34 cellular contexts compared by ENCODE assay signal in the genomic region with DNA sequence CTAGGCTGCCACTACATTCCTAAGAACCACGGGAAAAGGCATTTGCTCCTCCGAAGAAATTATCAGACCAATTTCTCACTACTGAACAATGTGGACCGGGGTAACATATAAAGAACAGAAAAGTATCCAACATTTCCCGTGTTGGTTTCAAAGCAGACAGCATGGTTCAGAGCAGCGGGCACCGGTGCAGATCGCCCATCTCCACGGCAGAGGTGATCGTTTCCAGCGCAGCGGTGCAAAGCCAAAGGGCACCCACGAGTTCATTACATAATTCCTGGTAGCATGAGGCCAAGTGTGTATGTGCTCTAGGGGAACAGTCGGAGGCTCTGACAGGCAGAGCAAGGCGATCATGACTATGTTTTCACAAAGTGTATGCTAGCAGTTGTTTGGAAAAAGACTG. TPM values are rescaled to one million over a fixed set of nuclear protein-coding genes. Genes with fewer than 3 reads are reported as not detected.
"Had no signal": no experiment of that assay in that cellular context is flagged by ENCODE, and none has a peak within 500 bp of the region (broad histone marks: within the 10 kb centered on the region; RNA-seq: fewer than 3 reads in every experiment).

No MANE protein-coding gene starts in this region.

- FAIRE-seq: islet of Langerhans, kidney, urothelium cell line had no signal

- H3K36me3 Mint-ChIP-seq: mesothelial cell of epicardium, naive B cell, natural killer cell had no signal

- H3K4me2 ChIP-seq: smooth muscle cell had no signal

- H3K27me3 ChIP-seq: heart left ventricle, left lung, neutrophil, ovary, right atrium auricular region, right lobe of liver, suprapubic skin, tibial artery, upper lobe of right lung had no signal

- H3K4me3 Mint-ChIP-seq: immature natural killer cell; mesothelial cell of epicardium; naive B cell; natural killer cell; stimulated activated naive CD8-positive, alpha-beta T cell treated with anti-CD3 and anti-CD28 coated beads, Interleukin-15, Interleukin-2, amounts not matched to agents 100 ng/mL and 50 ng/mL, for 24 hours had no signal

- H3K27ac Mint-ChIP-seq: immature natural killer cell; mesothelial cell of epicardium; naive B cell; natural killer cell; progenitor cell of endocrine pancreas; stimulated activated naive CD8-positive, alpha-beta T cell treated with anti-CD3 and anti-CD28 coated beads, Interleukin-15, Interleukin-2, amounts not matched to agents 100 ng/mL and 50 ng/mL, for 24 hours had no signal

- H3K4me1 Mint-ChIP-seq: immature natural killer cell, mesothelial cell of epicardium, naive B cell, natural killer cell had no signal

- H3K4me3 ChIP-seq: heart left ventricle, left lung, lower lobe of right lung, ovary, right atrium auricular region, right lobe of liver, smooth muscle cell, suprapubic skin, tibial artery, upper lobe of right lung had no signal

- ATAC-seq: heart left ventricle, left colon, left lung, lower lobe of right lung, natural killer cell, right lobe of liver, upper lobe of right lung had no signal

- DNase-seq: heart left ventricle; hypothalamus; immature natural killer cell; kidney; left colon; left lung; lower lobe of right lung; mammary epithelial cell; mesenchymal stem cell; naive B cell; natural killer cell; occipital lobe; ovary; right lobe of liver; stimulated activated CD4-positive, alpha-beta T cell treated with anti-CD3 and anti-CD28 coated beads, Interleukin-1b, Interleukin-23, amount 100 ng/mL, for 48 hours; stimulated activated CD4-positive, alpha-beta T cell treated with anti-CD3 and anti-CD28 coated beads, Interleukin-4, amount 100 ng/mL, for 1 hour; stimulated activated naive CD4-positive, alpha-beta T cell; tibial artery; trophoblast cell; upper lobe of right lung had no signal

- H3K4me1 ChIP-seq: heart left ventricle, left lung, lower lobe of right lung, right atrium auricular region, right lobe of liver, suprapubic skin, tibial artery, upper lobe of right lung had no signal

- H3K27me3 Mint-ChIP-seq: naive B cell; progenitor cell of endocrine pancreas; stimulated activated naive CD8-positive, alpha-beta T cell treated with anti-CD3 and anti-CD28 coated beads, Interleukin-15, Interleukin-2, amounts not matched to agents 100 ng/mL and 50 ng/mL, for 24 hours had no signal

- H3K9me3 ChIP-seq: heart left ventricle, left lung, lower lobe of right lung, neutrophil, ovary, right atrium auricular region, right lobe of liver, suprapubic skin, thoracic aorta, tibial artery, upper lobe of right lung had no signal

- H3K9me3 Mint-ChIP-seq: immature natural killer cell; natural killer cell; stimulated activated naive CD8-positive, alpha-beta T cell treated with anti-CD3 and anti-CD28 coated beads, Interleukin-15, Interleukin-2, amounts not matched to agents 100 ng/mL and 50 ng/mL, for 24 hours had no signal

- H3K36me3 ChIP-seq: heart left ventricle, left lung, lower lobe of right lung, neutrophil, ovary, right atrium auricular region, right lobe of liver, suprapubic skin, thoracic aorta, tibial artery, upper lobe of right lung had no signal

- H3K27ac ChIP-seq: heart left ventricle, left lung, lower lobe of right lung, neutrophil, ovary, right atrium auricular region, right lobe of liver, suprapubic skin, thoracic aorta, tibial artery, upper lobe of right lung had no signal

RNA-seq across cellular contexts. Expression of a gene that starts 13.2 kb away (rescaled TPM):
- total RNA-seq: kidney, left colon, left lung, lower lobe of right lung, mesothelial cell of epicardium, occipital lobe, pulmonary artery endothelial cell, skeletal muscle tissue, smooth muscle cell, thoracic aorta had no signal
- polyA plus RNA-seq: liver, mammary epithelial cell, neural cell, smooth muscle cell had no signal
